Comparison of ENCODE assay signal across 12 cellular contexts in genomic region chr1:17118268-17118667, GRCh38. TPM values are rescaled to one million over a fixed set of nuclear protein-coding genes. Genes with fewer than 3 reads are reported as not detected.
A peak's percentile ranks its signal among the peaks of the same experiment; 100 is the strongest.
DNase-seq lines count a peak whose midpoint lies in the region; ATAC-seq and TF ChIP-seq lines count a peak whose summit lies in the region.
"Had no signal": no experiment of that assay in that cellular context is flagged by ENCODE, and none has a peak within 500 bp of the region (broad histone marks: within the 10 kb centered on the region; RNA-seq: fewer than 3 reads in every experiment).

No MANE protein-coding gene starts in this region.

- POLR2A ChIA-PET in Panc1 (lab: Charles Lee): interaction anchor here (0.5 kb wide), 1 partner anchor 17 kb away, joined by 5 read pairs; no protein-coding TSS in a partner anchor

- ATAC-seq in Panc1 (no peak), HG03439 (IDR thresholded peaks at IDR 0.05; ENCODE audit: unreplicated experiment) (no peak)
- ATAC-seq: activated T-cell treated with anti-CD3 and anti-CD28 coated beads, Interleukin-2, amount 50 U/mL, for 4 hours had no signal

- peak overlapping the region; percentile 82 for H3K4me3 Mint-ChIP-seq in glutamatergic neuron (ENCODE audit: unreplicated experiment)
- no peak overlapping the region for H3K4me3 Mint-ChIP-seq in activated T-helper 1 cell treated with anti-CD3 and anti-CD28 coated beads, Interleukin-12 subunit alpha, Interleukin-12 subunit beta, Interleukin-2, Interleukin-4 antibody, amounts not matched to agents 30 ng/mL and 10 ng/mL and 1 ng/mL, durations not matched to agents 14 hours and 24 hours and 36 hours
- H3K4me3 Mint-ChIP-seq: activated T-cell treated with anti-CD3 and anti-CD28 coated beads, Interleukin-2, amount 50 U/mL, for 4 hours had no signal

- no peak overlapping the region for H3K27ac ChIP-seq in BLaER1
- peak overlapping the region; percentile 71 for H3K27ac ChIP-seq in Panc1 (ENCODE audit: low read length)
- H3K27ac ChIP-seq in neural cell (ENCODE audit: low read length): no peak overlapping the region
- H3K27ac ChIP-seq: tibial artery had no signal

- TF ChIP-seq CTCF in Panc1 (IDR thresholded peaks at IDR 0.05): no peak
- TF ChIP-seq CTCF in glutamatergic neuron (IDR thresholded peaks at IDR 0.05; ENCODE audit: partially characterized antibody, unreplicated experiment): no peak
- TF ChIP-seq CTCF in neural cell (IDR thresholded peaks at IDR 0.05; ENCODE audit: poor library complexity, severe bottlenecking): no peak

- no peaks in the 10 kb centered on the region for H3K9me2 ChIP-seq in neural cell (ENCODE audit: insufficient read depth, low read length)

- H3K4me2 ChIP-seq in BLaER1 (peak overlapping the region; percentile 100), neural cell (ENCODE audit: low read length) (no peak overlapping the region)

- intact Hi-C loops in Panc1 (cut with micrococcal nuclease; ENCODE audit: unreplicated experiment): no loop called here
- intact Hi-C loops in activated T-helper 1 cell treated with anti-CD3 and anti-CD28 coated beads, Interleukin-12 subunit alpha, Interleukin-12 subunit beta, Interleukin-2, Interleukin-4 antibody, amounts not matched to agents 30 ng/mL and 10 ng/mL and 1 ng/mL, durations not matched to agents 14 hours and 24 hours and 36 hours (cut with micrococcal nuclease): no loop called here

- TF ChIP-seq RAD21 in neural cell (conservative IDR thresholded peaks at IDR 0.05): no peak

- CTCF ChIA-PET in Panc1 (lab: Charles Lee): no interaction called here

- H3F3A ChIP-seq in neural cell (ENCODE audit: insufficient read depth, low read length, poor library complexity, severe bottlenecking): no peaks in the 10 kb centered on the region

- H3K4me1 ChIP-seq in BLaER1: peaks cover 56% of the 10 kb centered on the region
- H3K4me1 ChIP-seq in Panc1 (ENCODE audit: control insufficient read depth, insufficient read depth, low read length): peaks cover 75% of the 10 kb centered on the region

- TF ChIP-seq EP300 in neural cell (conservative IDR thresholded peaks at IDR 0.05; ENCODE audit: poor library complexity, severe bottlenecking): no peak

- H4K20me1 ChIP-seq in BLaER1: peaks cover 4% of the 10 kb centered on the region; the same call in 1 of the 2 replicates
- no peaks in the 10 kb centered on the region for H4K20me1 ChIP-seq in neural cell (ENCODE audit: insufficient read depth)

- no peak overlapping the region for H3K27ac Mint-ChIP-seq in glutamatergic neuron (ENCODE audit: unreplicated experiment)
- no peak overlapping the region for H3K27ac Mint-ChIP-seq in activated T-helper 1 cell treated with anti-CD3 and anti-CD28 coated beads, Interleukin-12 subunit alpha, Interleukin-12 subunit beta, Interleukin-2, Interleukin-4 antibody, amounts not matched to agents 30 ng/mL and 10 ng/mL and 1 ng/mL, durations not matched to agents 14 hours and 24 hours and 36 hours

- peaks cover 2% of the 10 kb centered on the region for H3K9me3 Mint-ChIP-seq in glutamatergic neuron (ENCODE audit: unreplicated experiment)
- H3K9me3 Mint-ChIP-seq in activated T-helper 1 cell treated with anti-CD3 and anti-CD28 coated beads, Interleukin-12 subunit alpha, Interleukin-12 subunit beta, Interleukin-2, Interleukin-4 antibody, amounts not matched to agents 30 ng/mL and 10 ng/mL and 1 ng/mL, durations not matched to agents 14 hours and 24 hours and 36 hours: no peaks in the 10 kb centered on the region
- H3K9me3 Mint-ChIP-seq: activated T-cell treated with anti-CD3 and anti-CD28 coated beads, Interleukin-2, amount 50 U/mL, for 4 hours had no signal

- BruUV-seq in Panc1 (replicated peaks; lab: Mats Ljungman, UMichigan): TSS peak; percentile 48

- H3K9me3 ChIP-seq in BLaER1 (no peaks in the 10 kb centered on the region), Panc1 (ENCODE audit: control insufficient read depth, insufficient read depth, low read depth, low read length) (no peaks in the 10 kb centered on the region), neural cell (ENCODE audit: low read length) (no peaks in the 10 kb centered on the region)
- H3K9me3 ChIP-seq: tibial artery had no signal

- DNase-seq in Panc1 (ENCODE audit: low read depth, low spot score) (no peak), glutamatergic neuron (no peak), ecto neural progenitor cell (ENCODE audit: low spot score) (no peak), Kasumi-1 (lab: John Stamatoyannopoulos, UW) (no peak)
- no peak for DNase-seq in activated T-helper 1 cell treated with anti-CD3 and anti-CD28 coated beads, Interleukin-12 subunit alpha, Interleukin-12 subunit beta, Interleukin-2, Interleukin-4 antibody, amounts not matched to agents 30 ng/mL and 10 ng/mL and 1 ng/mL, durations not matched to agents 14 hours and 24 hours and 36 hours (ENCODE audit: low spot score)
- DNase-seq: activated T-cell treated with anti-CD3 and anti-CD28 coated beads, Interleukin-2, amount 50 U/mL, for 4 hours; NCI-H524 treated with DMSO at 0.1 percent for 48 hours; Right ventricle myocardium superior; tibial artery had no signal

- in situ Hi-C loops in Panc1 (cut with HindIII; ENCODE audit: low pct_unique_long_range_greater_than_20kb, low sequenced_read_pairs): no loop called here

- peaks cover 16% of the 10 kb centered on the region for H3K4me1 Mint-ChIP-seq in glutamatergic neuron (ENCODE audit: low read depth, unreplicated experiment)
- H3K4me1 Mint-ChIP-seq in activated T-helper 1 cell treated with anti-CD3 and anti-CD28 coated beads, Interleukin-12 subunit alpha, Interleukin-12 subunit beta, Interleukin-2, Interleukin-4 antibody, amounts not matched to agents 30 ng/mL and 10 ng/mL and 1 ng/mL, durations not matched to agents 14 hours and 24 hours and 36 hours (ENCODE audit: low read depth): no peaks in the 10 kb centered on the region

- no peaks in the 10 kb centered on the region for H3K36me3 Mint-ChIP-seq in glutamatergic neuron (ENCODE audit: unreplicated experiment)
- no peaks in the 10 kb centered on the region for H3K36me3 Mint-ChIP-seq in activated T-helper 1 cell treated with anti-CD3 and anti-CD28 coated beads, Interleukin-12 subunit alpha, Interleukin-12 subunit beta, Interleukin-2, Interleukin-4 antibody, amounts not matched to agents 30 ng/mL and 10 ng/mL and 1 ng/mL, durations not matched to agents 14 hours and 24 hours and 36 hours (ENCODE audit: low read depth)

- H3K27me3 Mint-ChIP-seq in glutamatergic neuron (ENCODE audit: unreplicated experiment): peaks cover 14% of the 10 kb centered on the region
- H3K27me3 Mint-ChIP-seq in activated T-helper 1 cell treated with anti-CD3 and anti-CD28 coated beads, Interleukin-12 subunit alpha, Interleukin-12 subunit beta, Interleukin-2, Interleukin-4 antibody, amounts not matched to agents 30 ng/mL and 10 ng/mL and 1 ng/mL, durations not matched to agents 14 hours and 24 hours and 36 hours (ENCODE audit: insufficient read depth): peaks cover 47% of the 10 kb centered on the region

- no peak overlapping the region for H2AFZ ChIP-seq in neural cell (ENCODE audit: low read depth, low read length)

- H3K27me3 ChIP-seq in BLaER1: peaks cover 21% of the 10 kb centered on the region
- H3K27me3 ChIP-seq in Panc1 (ENCODE audit: control insufficient read depth, insufficient read depth, low read length): no peaks in the 10 kb centered on the region
- peaks cover 36% of the 10 kb centered on the region for H3K27me3 ChIP-seq in neural cell (ENCODE audit: insufficient read depth, low read depth, low read length)

- H3K79me2 ChIP-seq in neural cell (replicated peaks; ENCODE audit: insufficient read depth, low read length): no peaks in the 10 kb centered on the region

- no peaks in the 10 kb centered on the region for H3K36me3 ChIP-seq in BLaER1
- no peaks in the 10 kb centered on the region for H3K36me3 ChIP-seq in Panc1 (ENCODE audit: control insufficient read depth, insufficient read depth, low read length)
- no peaks in the 10 kb centered on the region for H3K36me3 ChIP-seq in neural cell (ENCODE audit: insufficient read depth, low read length)
- H3K36me3 ChIP-seq: tibial artery had no signal

- no peak overlapping the region for H3K9ac ChIP-seq in BLaER1
- no peak overlapping the region for H3K9ac ChIP-seq in neural cell (ENCODE audit: low read length)

- H3K4me3 ChIP-seq in BLaER1: peak overlapping the region; percentile 67; the same call in 1 of the 2 replicates
- H3K4me3 ChIP-seq in Panc1 (ENCODE audit: low read depth in 2 of 2, low read length in 2 of 2): peak overlapping the region; percentile 62 to 82
- peak overlapping the region; percentile 71 for H3K4me3 ChIP-seq in neural cell (ENCODE audit: low read length)

TF ChIP-seq in neural cell, 6 proteins besides CTCF, POLR2A, EP300 and RAD21:
- TF ChIP-seq TAF1 (IDR thresholded peaks at IDR 0.05; ENCODE audit: low read depth): no peak
- TF ChIP-seq MXI1 (conservative IDR thresholded peaks at IDR 0.05; ENCODE audit: poor library complexity, severe bottlenecking): no peak

RNA-seq across cellular contexts. Expression of gene PADI2, which starts 1.0 kb away (rescaled TPM):
- 507 TPM for total RNA-seq in Panc1 (2021; ENCODE audit: unreplicated experiment)
- polyA plus RNA-seq in Panc1 (2012; ENCODE audit: insufficient read length): 830 TPM
- total RNA-seq in glutamatergic neuron (ENCODE audit: unreplicated experiment): 0.74 TPM
- polyA plus RNA-seq in neural cell: 1.6 and 2.2 TPM in 2 replicates
- polyA minus RNA-seq in neural cell: 1.5 and 1.7 TPM in 2 replicates
- total RNA-seq in activated T-helper 1 cell treated with anti-CD3 and anti-CD28 coated beads, Interleukin-12 subunit alpha, Interleukin-12 subunit beta, Interleukin-2, Interleukin-4 antibody, amounts not matched to agents 30 ng/mL and 10 ng/mL and 1 ng/mL, durations not matched to agents 14 hours and 24 hours and 36 hours: 0.07 TPM in 1 of 2 replicates, not detected in the other

Comparison
In these comparisons a context has a peak if more than half of its experiments do, and no peak if none do; other contexts are left out.
1. RNA of gene PADI2, which starts 1.0 kb away (total RNA-seq): 507 TPM in Panc1 (single experiment); 0.74 TPM in glutamatergic neuron (single experiment) and 0.07 TPM in activated T-helper 1 cell treated with anti-CD3 and anti-CD28 coated beads, Interleukin-12 subunit alpha, Interleukin-12 subunit beta, Interleukin-2, Interleukin-4 antibody, amounts not matched to agents 30 ng/mL and 10 ng/mL and 1 ng/mL, durations not matched to agents 14 hours and 24 hours and 36 hours; every median in the first group is over 100 times any median in the second.
2. Peak in every context shown above with its lines, with median percentiles within 50 percentile points of each other: H3K4me3 ChIP-seq.